ENCODE assay signal across 8 cellular contexts in genomic region chr3:39052613-39053012, GRCh38. TPM values are rescaled to one million over a fixed set of nuclear protein-coding genes. Genes with fewer than 3 reads are reported as not detected.
DNase-seq lines count a peak whose midpoint lies in the region; ATAC-seq and TF ChIP-seq lines count a peak whose summit lies in the region.

No MANE protein-coding gene starts in this region.

- no peaks in the 10 kb centered on the region for H3K9me3 ChIP-seq in body of pancreas

- no peak for ATAC-seq in body of pancreas
- no peak for ATAC-seq in omental fat pad (ENCODE audit: low FRiP score)
- no peak for ATAC-seq in GM18511 (IDR thresholded peaks at IDR 0.05; ENCODE audit: unreplicated experiment)

- peaks cover 8% of the 10 kb centered on the region for H3K27me3 Mint-ChIP-seq in mesothelial cell of epicardium (ENCODE audit: low read depth)

- H3K4me3 ChIP-seq in HL-60 (replicated peaks; ENCODE audit: insufficient read depth, low read length), result peak overlapping the region; percentile 66
- H3K4me3 ChIP-seq in body of pancreas, result peak overlapping the region; percentile 67 to 98

- peaks cover 18% of the 10 kb centered on the region for H3K4me1 Mint-ChIP-seq in mesothelial cell of epicardium

- DNase-seq in A172 (ENCODE audit: low spot score) (peak; percentile 5), HL-60 (ENCODE audit: low read depth in 1 of 2, low spot score in 1 of 2) (peak; percentile 2 to 18), body of pancreas (no peak), mesothelial cell of epicardium (ENCODE audit: low spot score in 2 of 2, unreplicated experiment in 2 of 2) (no peak), AG08395 (ENCODE audit: low spot score) (no peak), HuH-7 (ENCODE audit: low spot score) (no peak), omental fat pad (ENCODE audit: low spot score) (no peak)

- WGBS in body of pancreas, 2 donors, result 1 to 2% methylated on average over 12 of the region's 12 CpGs

- no peaks in the 10 kb centered on the region for H3K36me3 ChIP-seq in body of pancreas (replicated peaks in 1 of 2; ENCODE audit: insufficient read depth in 1 of 2, low read depth in 2 of 2)

- H3K27ac Mint-ChIP-seq in mesothelial cell of epicardium, result peak overlapping the region; percentile 97

- TF ChIP-seq CTCF in HL-60 (IDR thresholded peaks at IDR 0.05; ENCODE audit: insufficient read depth, low read length), result no peak
- no peak for TF ChIP-seq CTCF in body of pancreas (IDR thresholded peaks at IDR 0.05)
- no peak for TF ChIP-seq CTCF in mesothelial cell of epicardium (IDR thresholded peaks at IDR 0.05; ENCODE audit: unreplicated experiment)
- no peak for TF ChIP-seq CTCF in omental fat pad (IDR thresholded peaks at IDR 0.05)

- peak overlapping the region; percentile 74 for H3K27ac ChIP-seq in HL-60 (replicated peaks)
- H3K27ac ChIP-seq in body of pancreas, result peak overlapping the region in 2 of 4 donors; percentile 59 to 80

- peaks cover 16% of the 10 kb centered on the region for H3K4me1 ChIP-seq in body of pancreas

- intact Hi-C loops in body of pancreas (cut with DNase I), result no loop called here

- TF ChIP-seq POLR2A in body of pancreas (IDR thresholded peaks at IDR 0.05), result no peak

- peak overlapping the region; percentile 95 for H3K4me3 Mint-ChIP-seq in mesothelial cell of epicardium

- H3K27me3 ChIP-seq in HL-60 (ENCODE audit: insufficient read depth, poor library complexity, severe bottlenecking), result no peaks in the 10 kb centered on the region
- H3K27me3 ChIP-seq in body of pancreas, result no peaks in the 10 kb centered on the region

- H3K9me3 Mint-ChIP-seq in mesothelial cell of epicardium, result no peaks in the 10 kb centered on the region

- H3K36me3 Mint-ChIP-seq in mesothelial cell of epicardium, result no peaks in the 10 kb centered on the region

RNA-seq across cellular contexts. Expression of gene WDR48, which starts 0.8 kb away (rescaled TPM):
- total RNA-seq in A172 (2014; rRNA removed; shearing (Covaris generic)), result 20.0 and 21.2 TPM in 2 replicates
- total RNA-seq in body of pancreas, result 10 to 100 TPM; 15.8 to 16.5 TPM
- total RNA-seq in mesothelial cell of epicardium, result 54.0 to 59.4 TPM (median 58.9 TPM) in 3 replicates
- total RNA-seq in omental fat pad, result 10 to 100 TPM; 16.7 to 37.2 (median 22.7) TPM

RNA-seq across cellular contexts. Expression of gene SCN11A, which starts 0.9 kb away (rescaled TPM):
- total RNA-seq in A172 (2014; rRNA removed; shearing (Covaris generic)), result not detected in 2 replicates
- under 1 TPM in 1 of 2 donors, not detected in 1; 0.26 TPM for total RNA-seq in body of pancreas
- total RNA-seq in mesothelial cell of epicardium, result 1.6 to 1.9 TPM (median 1.6 TPM) in 3 replicates
- under 1 TPM; 0.31 to 0.63 (median 0.46) TPM for total RNA-seq in omental fat pad

RNA-seq across cellular contexts. Expression of gene GORASP1, which starts 54.8 kb away (rescaled TPM):
- 27.1 and 42.3 TPM in 2 replicates for total RNA-seq in A172 (2014; rRNA removed; shearing (Covaris generic))
- total RNA-seq in body of pancreas, result 10 to 100 TPM; 38.4 to 53.1 TPM
- total RNA-seq in mesothelial cell of epicardium, result 70.8 to 71.5 TPM (median 71.1 TPM) in 3 replicates
- 10 to 100 TPM; 38.7 to 56.4 (median 51.0) TPM for total RNA-seq in omental fat pad

RNA-seq across cellular contexts. Expression of gene TTC21A, which starts 54.9 kb away (rescaled TPM):
- total RNA-seq in A172 (2014; rRNA removed; shearing (Covaris generic)), result 1.3 and 2.3 TPM in 2 replicates
- total RNA-seq in body of pancreas (10 to 100 TPM in 1 of 2 donors, 1 to 10 TPM in 1; 6.7 to 46.5 TPM), mesothelial cell of epicardium (10.2 to 12.7 TPM (median 12.3 TPM) in 3 replicates), omental fat pad (1 to 10 TPM; 2.6 to 9.9 (median 2.9) TPM)

Comparison
In these comparisons a context has a peak if more than half of its experiments do, and no peak if none do; other contexts are left out.
1. DNase-seq: peak in A172 (single experiment) and HL-60 (2 of 2); none in body of pancreas (0 of 4), mesothelial cell of epicardium (0 of 2), AG08395 (single experiment), HuH-7 (single experiment) and omental fat pad (single experiment).